ENCODE assay signal across 29 cellular contexts in the genomic region with DNA sequence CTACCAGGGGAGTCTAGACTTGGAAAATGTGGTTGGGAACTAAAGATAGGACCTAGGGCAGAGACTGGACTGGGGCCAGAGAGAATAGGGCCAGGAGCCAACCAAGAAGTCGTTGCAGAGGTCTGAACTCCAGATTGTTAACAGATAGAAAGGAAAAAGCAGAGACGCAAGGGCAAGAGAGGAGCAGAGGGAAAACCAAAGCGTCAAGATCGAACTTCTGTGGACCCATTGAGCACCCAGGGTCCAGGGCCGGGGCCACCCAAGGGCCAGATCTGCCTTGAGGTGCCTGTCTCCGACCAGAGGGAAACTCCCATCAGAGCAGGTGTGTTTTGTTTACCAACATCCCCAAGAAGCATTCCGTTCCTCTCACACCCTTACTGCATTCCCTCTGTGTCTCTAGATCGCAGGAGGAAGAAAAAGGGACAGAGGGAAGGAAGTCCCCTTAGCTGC.
DNase-seq lines count a peak whose midpoint lies in the region; ATAC-seq and TF ChIP-seq lines count a peak whose summit lies in the region.
"Had no signal": no experiment of that assay in that cellular context is flagged by ENCODE, and none has a peak within 500 bp of the region (broad histone marks: within the 10 kb centered on the region; RNA-seq: fewer than 3 reads in every experiment).

No MANE protein-coding gene starts in this region.

- H3K4me1 Mint-ChIP-seq in progenitor cell of endocrine pancreas (ENCODE audit: low read depth) = peaks cover 21% of the 10 kb centered on the region

- no CpG with 5 or more reads among the region's 8 CpGs for WGBS in neuronal stem cell (ENCODE audit: extremely low coverage in 2 of 2, insufficient read length in 2 of 2, insufficient replicate concordance in 1 of 2), 2 donors

- no peak overlapping the region for H4K91ac ChIP-seq in neuronal stem cell (ENCODE audit: low read depth, low read length, poor library complexity)

- ATAC-seq in GM21786 (IDR thresholded peaks at IDR 0.05; ENCODE audit: unreplicated experiment) = peak; percentile 6
- peak; percentile 62 for ATAC-seq in left lung
- ATAC-seq: effector memory CD8-positive, alpha-beta T cell; esophagus mucosa had no signal

- H3K4me3 ChIP-seq in Peyer's patch (no peak overlapping the region), left lung (no peak overlapping the region), neuronal stem cell (ENCODE audit: low read length in 2 of 2) (no peak overlapping the region)
- H3K4me3 ChIP-seq: GM12878 had no signal

- no peaks in the 10 kb centered on the region for H3K36me3 Mint-ChIP-seq in progenitor cell of endocrine pancreas (ENCODE audit: insufficient read depth)
- H3K36me3 Mint-ChIP-seq: activated CD4-positive, alpha-beta memory T cell treated with anti-CD3 and anti-CD28 coated beads for 36 hours; mesothelial cell of epicardium; stimulated activated naive B cell treated with anti-CD40 and anti-IgM and Interleukin-4, amounts not matched to agents 10 μg/mL and 1 μg/mL and 100 μg/mL, for 72 hours had no signal

- H3K4me1 ChIP-seq in Peyer's patch = peaks cover 0 to 6% (median 3%) of the 10 kb centered on the region in 4 donors
- peaks cover 0 to 18% of the 10 kb centered on the region in 2 donors for H3K4me1 ChIP-seq in left lung
- H3K4me1 ChIP-seq in neuronal stem cell (ENCODE audit: control insufficient read depth in 2 of 2, insufficient read depth in 1 of 2, low read depth in 1 of 2, low read length in 2 of 2) = peaks cover 0 to 1% of the 10 kb centered on the region in 2 donors

- no peak overlapping the region for H2AFZ ChIP-seq in neuronal stem cell (ENCODE audit: low read length)

- peak overlapping the region; percentile 18 for H3K27ac Mint-ChIP-seq in progenitor cell of endocrine pancreas
- H3K27ac Mint-ChIP-seq: activated CD4-positive, alpha-beta memory T cell treated with anti-CD3 and anti-CD28 coated beads for 36 hours; effector memory CD8-positive, alpha-beta T cell; mesothelial cell of epicardium; stimulated activated naive B cell treated with anti-CD40 and anti-IgM and Interleukin-4, amounts not matched to agents 10 μg/mL and 1 μg/mL and 100 μg/mL, for 72 hours had no signal

- H2BK12ac ChIP-seq in neuronal stem cell (ENCODE audit: low read length) = no peak overlapping the region

- no peak overlapping the region for H3K4ac ChIP-seq in neuronal stem cell (ENCODE audit: low read length)

- no peak overlapping the region for H3K4me2 ChIP-seq in neuronal stem cell (ENCODE audit: insufficient read depth, low read length, poor library complexity, severe bottlenecking)

- H4K8ac ChIP-seq in neuronal stem cell (ENCODE audit: low read depth, low read length) = no peak overlapping the region

- no peak overlapping the region for H3K9ac ChIP-seq in neuronal stem cell (ENCODE audit: low read depth, low read length, poor library complexity)

- no peak overlapping the region for H2BK15ac ChIP-seq in neuronal stem cell (ENCODE audit: low read length)

- H3K36me3 ChIP-seq in Peyer's patch = no peaks in the 10 kb centered on the region
- H3K36me3 ChIP-seq in left lung = no peaks in the 10 kb centered on the region
- no peaks in the 10 kb centered on the region for H3K36me3 ChIP-seq in neuronal stem cell (replicated peaks in 1 of 2; ENCODE audit: control insufficient read depth in 2 of 2, insufficient read depth in 2 of 2, low read length in 2 of 2)

- no peak overlapping the region for H3K23ac ChIP-seq in neuronal stem cell (ENCODE audit: low read depth, low read length, poor library complexity)

- H3K27me3 Mint-ChIP-seq in progenitor cell of endocrine pancreas = peaks cover 16% of the 10 kb centered on the region
- H3K27me3 Mint-ChIP-seq: activated CD4-positive, alpha-beta memory T cell treated with anti-CD3 and anti-CD28 coated beads for 36 hours had no signal

- no peaks in the 10 kb centered on the region for H3K9me3 Mint-ChIP-seq in progenitor cell of endocrine pancreas (ENCODE audit: low read depth)
- H3K9me3 Mint-ChIP-seq: activated CD4-positive, alpha-beta memory T cell treated with anti-CD3 and anti-CD28 coated beads for 36 hours; effector memory CD8-positive, alpha-beta T cell; mesothelial cell of epicardium; neural crest cell; stimulated activated naive B cell treated with anti-CD40 and anti-IgM and Interleukin-4, amounts not matched to agents 10 μg/mL and 1 μg/mL and 100 μg/mL, for 72 hours had no signal

- no peaks in the 10 kb centered on the region for H3K79me1 ChIP-seq in neuronal stem cell (ENCODE audit: low read depth, low read length)

- TF ChIP-seq CTCF in Peyer's patch (IDR thresholded peaks at IDR 0.05) (no peak), left lung (IDR thresholded peaks at IDR 0.05) (no peak), progenitor cell of endocrine pancreas (IDR thresholded peaks at IDR 0.05; ENCODE audit: unreplicated experiment) (no peak)

- intact Hi-C loops in left lung (cut with DNase I) = no loop called here

- H2BK120ac ChIP-seq in neuronal stem cell (ENCODE audit: low read depth, low read length) = no peak overlapping the region

- H3K27ac ChIP-seq in Peyer's patch (peak overlapping the region in 3 of 4 donors; percentile 6 to 77 (median 44)), left lung (no peak overlapping the region), neuronal stem cell (replicated peaks; ENCODE audit: low read length) (no peak overlapping the region)

- no peak overlapping the region for H3K14ac ChIP-seq in neuronal stem cell (ENCODE audit: low read length)

- no peak overlapping the region for H3K4me3 Mint-ChIP-seq in progenitor cell of endocrine pancreas (ENCODE audit: low read depth)
- H3K4me3 Mint-ChIP-seq: activated CD4-positive, alpha-beta memory T cell treated with anti-CD3 and anti-CD28 coated beads for 36 hours; effector memory CD8-positive, alpha-beta T cell; mesothelial cell of epicardium; neural crest cell; stimulated activated naive B cell treated with anti-CD40 and anti-IgM and Interleukin-4, amounts not matched to agents 10 μg/mL and 1 μg/mL and 100 μg/mL, for 72 hours had no signal

- no peak overlapping the region for H2AK5ac ChIP-seq in neuronal stem cell (ENCODE audit: low read depth, low read length)

- no peaks in the 10 kb centered on the region for H3K9me3 ChIP-seq in Peyer's patch
- H3K9me3 ChIP-seq in left lung = no peaks in the 10 kb centered on the region
- H3K9me3 ChIP-seq in neuronal stem cell (replicated peaks in 1 of 2; ENCODE audit: control insufficient read depth in 2 of 2, insufficient read depth in 1 of 2, low read depth in 1 of 2, low read length in 2 of 2) = no peaks in the 10 kb centered on the region

- no peak for DNase-seq in Peyer's patch
- no peak for DNase-seq in left lung
- no peak for DNase-seq in progenitor cell of endocrine pancreas (ENCODE audit: low spot score, unreplicated experiment)
- DNase-seq in activated T-cell treated with anti-CD3 and anti-CD28 coated beads, Interleukin-2, amount 50 U/mL, for 1 hour = no peak
- no peak for DNase-seq in NCI-H2081 treated with DMSO at 0.1 percent for 48 hours (lab: John Stamatoyannopoulos, UW)
- DNase-seq in medulla oblongata (ENCODE audit: extremely low spot score) = no peak
- DNase-seq in neuronal stem cell (ENCODE audit: low spot score) = no peak
- DNase-seq: activated CD4-positive, alpha-beta memory T cell treated with anti-CD3 and anti-CD28 coated beads for 36 hours; activated CD4-positive, CD25-positive, alpha-beta regulatory T cell; activated effector memory CD4-positive, alpha-beta T cell treated with Interleukin-2 at 50 U/mL for 16 hours; C1 segment of cervical spinal cord; cerebellar nuclear complex; effector memory CD8-positive, alpha-beta T cell; foreskin melanocyte; HCEC 1CT; NCI-H1105 treated with DMSO at 0.1 percent for 48 hours; NCI-H2029 treated with DMSO at 0.1 percent for 48 hours; NCI-H226; NCI-H82; OCI-M1; SHP77; stimulated activated CD4-positive, alpha-beta T cell treated with anti-CD3 and anti-CD28 coated beads, Interleukin-4, amount 100 ng/mL, for 24 hours; stimulated activated naive B cell treated with anti-CD40 and anti-IgM and Interleukin-4, amounts not matched to agents 10 μg/mL and 1 μg/mL and 100 μg/mL, for 72 hours; SW 1271 had no signal

- no peak for TF ChIP-seq POLR2A in Peyer's patch (IDR thresholded peaks at IDR 0.05)

- no peak overlapping the region for H2BK5ac ChIP-seq in neuronal stem cell (ENCODE audit: low read length)

- no peak overlapping the region for H3K18ac ChIP-seq in neuronal stem cell (ENCODE audit: low read length)

- no peaks in the 10 kb centered on the region for H3K27me3 ChIP-seq in Peyer's patch
- H3K27me3 ChIP-seq in left lung = no peaks in the 10 kb centered on the region
- peaks cover 0 to 11% (median 0%) of the 10 kb centered on the region in 3 experiments for H3K27me3 ChIP-seq in neuronal stem cell (ENCODE audit: control insufficient read depth in 3 of 3, insufficient read depth in 3 of 3, low read depth in 1 of 3, low read length in 3 of 3)

Comparison
In these comparisons a context has a peak if more than half of its experiments do, and no peak if none do; other contexts are left out.
1. H3K27ac ChIP-seq: peak in Peyer's patch (3 of 4); none in left lung (0 of 2) and neuronal stem cell (single experiment).